36 cellular contexts compared by ENCODE assay signal in the genomic region with DNA sequence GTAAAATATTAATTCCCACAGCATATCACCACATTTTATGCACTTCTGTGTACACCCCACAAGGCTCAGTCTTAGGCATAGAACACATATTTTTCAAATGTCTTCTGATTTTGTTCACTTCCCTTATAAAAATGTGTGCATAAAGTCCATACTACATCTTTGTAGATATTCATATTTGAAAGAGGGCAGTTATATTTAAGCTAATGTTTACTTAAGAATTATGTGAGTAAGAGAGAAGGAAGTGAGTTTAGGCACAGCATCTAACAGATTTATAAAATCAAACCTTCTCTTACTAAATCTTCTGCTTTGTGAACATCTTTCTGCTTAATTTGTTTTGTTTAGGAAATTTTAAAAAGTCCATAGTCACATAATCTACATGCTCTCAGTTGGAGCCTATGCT.
"Had no signal": no experiment of that assay in that cellular context is flagged by ENCODE, and none has a peak within 500 bp of the region (broad histone marks: within the 10 kb centered on the region; RNA-seq: fewer than 3 reads in every experiment).

No MANE protein-coding gene starts in this region.

- H3K27me3 Mint-ChIP-seq: activated CD4-positive, alpha-beta memory T cell treated with anti-CD3 and anti-CD28 coated beads, Interleukin-2, amount 10 ng/mL, durations not matched to agents 7 days and 5 days; activated CD4-positive, alpha-beta T cell treated with anti-CD3 and anti-CD28 coated beads for 36 hours; activated CD4-positive, alpha-beta T cell treated with anti-CD3 and anti-CD28 coated beads, Interleukin-2, amount 10 ng/mL, durations not matched to agents 7 days and 5 days; activated CD8-positive, alpha-beta memory T cell treated with anti-CD3 and anti-CD28 coated beads, Interleukin-2, amount 10 ng/mL, durations not matched to agents 7 days and 5 days; activated naive CD4-positive, alpha-beta T cell treated with anti-CD3 and anti-CD28 coated beads, Interleukin-2, amount 10 ng/mL, durations not matched to agents 7 days and 5 days; activated naive CD4-positive, alpha-beta T cell treated with anti-CD3 and anti-CD28 coated beads, Interleukin-2, amount 50 U/mL, for 24 hours; activated naive CD8-positive, alpha-beta T cell; activated naive CD8-positive, alpha-beta T cell treated with anti-CD3 and anti-CD28 coated beads, Interleukin-2, amount 10 ng/mL, durations not matched to agents 7 days and 5 days; activated naive CD8-positive, alpha-beta T cell treated with anti-CD3 and anti-CD28 coated beads, Interleukin-2, amount 50 U/mL, for 24 hours; activated T-cell treated with anti-CD3 and anti-CD28 coated beads, Interleukin-2, amount 50 U/mL, for 24 hours; brain; central memory CD8-positive, alpha-beta T cell had no signal

- H3K27ac Mint-ChIP-seq: activated CD4-positive, alpha-beta memory T cell treated with anti-CD3 and anti-CD28 coated beads, Interleukin-2, amount 10 ng/mL, durations not matched to agents 7 days and 5 days; activated CD4-positive, alpha-beta T cell treated with anti-CD3 and anti-CD28 coated beads for 36 hours; activated CD4-positive, alpha-beta T cell treated with anti-CD3 and anti-CD28 coated beads, Interleukin-2, amount 10 ng/mL, durations not matched to agents 7 days and 5 days; activated CD8-positive, alpha-beta memory T cell treated with anti-CD3 and anti-CD28 coated beads, Interleukin-2, amount 10 ng/mL, durations not matched to agents 7 days and 5 days; activated CD8-positive, alpha-beta T cell treated with anti-CD3 and anti-CD28 coated beads, Interleukin-2, amount 10 ng/mL, durations not matched to agents 7 days and 5 days; activated naive CD4-positive, alpha-beta T cell treated with anti-CD3 and anti-CD28 coated beads, Interleukin-2, amount 10 ng/mL, durations not matched to agents 7 days and 5 days; activated naive CD4-positive, alpha-beta T cell treated with anti-CD3 and anti-CD28 coated beads, Interleukin-2, amount 50 U/mL, for 24 hours; activated naive CD8-positive, alpha-beta T cell; activated naive CD8-positive, alpha-beta T cell treated with anti-CD3 and anti-CD28 coated beads, Interleukin-2, amount 10 ng/mL, durations not matched to agents 7 days and 5 days; activated naive CD8-positive, alpha-beta T cell treated with anti-CD3 and anti-CD28 coated beads, Interleukin-2, amount 50 U/mL, for 24 hours; activated T-cell treated with anti-CD3 and anti-CD28 coated beads, Interleukin-2, amount 50 U/mL, for 24 hours; activated T-helper 2 cell treated with anti-CD3 and anti-CD28 coated beads, Interferon-gamma antibody, Interleukin-2, Interleukin-4, amounts not matched to agents 10 μg/mL and 5 μg/mL and 100 μg/mL, durations not matched to agents 14 hours and 24 hours and 36 hours; brain; T-helper 2 cell treated with Interferon-gamma antibody and Interleukin-4, amounts not matched to agents 5 μg/mL and 100 μg/mL, for 36 hours had no signal

- H3K4me1 ChIP-seq: ascending aorta, colonic mucosa had no signal

- H3K27ac ChIP-seq: ascending aorta, cardiac muscle cell, colonic mucosa, VCaP had no signal

- H3K4me3 ChIP-seq: ascending aorta, cardiac muscle cell, colonic mucosa had no signal

- H3K36me3 Mint-ChIP-seq: activated CD8-positive, alpha-beta memory T cell treated with anti-CD3 and anti-CD28 coated beads, Interleukin-2, amount 10 ng/mL, durations not matched to agents 7 days and 5 days; activated naive CD4-positive, alpha-beta T cell treated with anti-CD3 and anti-CD28 coated beads, Interleukin-2, amount 10 ng/mL, durations not matched to agents 7 days and 5 days; activated naive CD4-positive, alpha-beta T cell treated with anti-CD3 and anti-CD28 coated beads, Interleukin-2, amount 50 U/mL, for 24 hours; activated naive CD8-positive, alpha-beta T cell; activated naive CD8-positive, alpha-beta T cell treated with anti-CD3 and anti-CD28 coated beads, Interleukin-2, amount 10 ng/mL, durations not matched to agents 7 days and 5 days; brain had no signal

- DNase-seq: activated CD4-positive, alpha-beta memory T cell treated with anti-CD3 and anti-CD28 coated beads, Interleukin-2, amount 10 ng/mL, durations not matched to agents 7 days and 5 days; activated CD4-positive, alpha-beta T cell treated with anti-CD3 and anti-CD28 coated beads for 1 hour; activated CD4-positive, alpha-beta T cell treated with anti-CD3 and anti-CD28 coated beads for 36 hours; activated CD4-positive, alpha-beta T cell treated with anti-CD3 and anti-CD28 coated beads for 48 hours; activated CD4-positive, alpha-beta T cell treated with anti-CD3 and anti-CD28 coated beads, Interleukin-2, amount 10 ng/mL, durations not matched to agents 7 days and 5 days; activated CD4-positive, alpha-beta T cell treated with anti-CD3 and anti-CD28 coated beads, Interleukin-2, amount 50 U/mL, for 48 hours; activated CD4-positive, CD25-positive, alpha-beta regulatory T cell; activated CD8-positive, alpha-beta memory T cell treated with anti-CD3 and anti-CD28 coated beads for 24 hours; activated CD8-positive, alpha-beta memory T cell treated with anti-CD3 and anti-CD28 coated beads, Interleukin-2, amount 10 ng/mL, durations not matched to agents 7 days and 5 days; activated CD8-positive, alpha-beta memory T cell treated with anti-CD3 and anti-CD28 coated beads, Interleukin-2, amount 50 U/mL, for 48 hours; activated CD8-positive, alpha-beta T cell treated with anti-CD3 and anti-CD28 coated beads, Interleukin-2, amount 10 ng/mL, durations not matched to agents 7 days and 5 days; activated effector memory CD4-positive, alpha-beta T cell treated with Interleukin-2 at 50 U/mL for 16 hours; activated gamma-delta T cell; activated naive CD4-positive, alpha-beta T cell treated with anti-CD3 and anti-CD28 coated beads, Interleukin-2, amount 10 ng/mL, durations not matched to agents 7 days and 5 days; activated naive CD4-positive, alpha-beta T cell treated with Interleukin-2 at 50 U/mL for 16 hours; activated naive CD8-positive, alpha-beta T cell treated with anti-CD3 and anti-CD28 coated beads, Interleukin-2, amount 10 ng/mL, durations not matched to agents 7 days and 5 days; activated naive CD8-positive, alpha-beta T cell treated with anti-CD3 and anti-CD28 coated beads, Interleukin-2, amount 50 U/mL, for 24 hours; activated T-cell treated with anti-CD3 and anti-CD28 coated beads, Interleukin-2, amount 50 U/mL, for 24 hours; activated T-cell treated with anti-CD3 and anti-CD28 coated beads, Interleukin-2, amount 50 U/mL, for 48 hours; amygdala; anterior cingulate cortex; caudate nucleus; cerebellar nuclear complex; colonic mucosa; T-helper 2 cell; T-helper 9 cell had no signal

- H3K36me3 ChIP-seq: ascending aorta, cardiac muscle cell, colonic mucosa had no signal

- H3K9me3 ChIP-seq: ascending aorta, colonic mucosa had no signal

- H3K4me3 Mint-ChIP-seq: activated CD4-positive, alpha-beta memory T cell treated with anti-CD3 and anti-CD28 coated beads, Interleukin-2, amount 10 ng/mL, durations not matched to agents 7 days and 5 days; activated CD4-positive, alpha-beta T cell treated with anti-CD3 and anti-CD28 coated beads for 36 hours; activated CD4-positive, alpha-beta T cell treated with anti-CD3 and anti-CD28 coated beads, Interleukin-2, amount 10 ng/mL, durations not matched to agents 7 days and 5 days; activated CD8-positive, alpha-beta memory T cell treated with anti-CD3 and anti-CD28 coated beads, Interleukin-2, amount 10 ng/mL, durations not matched to agents 7 days and 5 days; activated CD8-positive, alpha-beta T cell treated with anti-CD3 and anti-CD28 coated beads, Interleukin-2, amount 10 ng/mL, durations not matched to agents 7 days and 5 days; activated naive CD4-positive, alpha-beta T cell treated with anti-CD3 and anti-CD28 coated beads, Interleukin-2, amount 10 ng/mL, durations not matched to agents 7 days and 5 days; activated naive CD4-positive, alpha-beta T cell treated with anti-CD3 and anti-CD28 coated beads, Interleukin-2, amount 50 U/mL, for 24 hours; activated naive CD8-positive, alpha-beta T cell; activated naive CD8-positive, alpha-beta T cell treated with anti-CD3 and anti-CD28 coated beads, Interleukin-2, amount 10 ng/mL, durations not matched to agents 7 days and 5 days; activated naive CD8-positive, alpha-beta T cell treated with anti-CD3 and anti-CD28 coated beads, Interleukin-2, amount 50 U/mL, for 24 hours; activated T-cell treated with anti-CD3 and anti-CD28 coated beads, Interleukin-2, amount 50 U/mL, for 24 hours; brain; central memory CD8-positive, alpha-beta T cell; T-helper 2 cell treated with Interferon-gamma antibody and Interleukin-4, amounts not matched to agents 5 μg/mL and 100 μg/mL, for 36 hours had no signal

- ATAC-seq: activated CD4-positive, alpha-beta T cell treated with anti-CD3 and anti-CD28 coated beads for 36 hours; activated CD4-positive, CD25-positive, alpha-beta regulatory T cell treated with anti-CD3 and anti-CD28 coated beads, Interleukin-2, amount 50 U/mL, for 24 hours; activated CD8-positive, alpha-beta memory T cell treated with anti-CD3 and anti-CD28 coated beads, Interleukin-2, amount 10 ng/mL, durations not matched to agents 7 days and 5 days; activated CD8-positive, alpha-beta T cell treated with anti-CD3 and anti-CD28 coated beads, Interleukin-2, amount 10 ng/mL, durations not matched to agents 7 days and 5 days; activated naive CD8-positive, alpha-beta T cell treated with anti-CD3 and anti-CD28 coated beads, Interleukin-2, amount 50 U/mL, for 24 hours had no signal

- H3K27me3 ChIP-seq: ascending aorta, cardiac muscle cell, colonic mucosa had no signal

- H3K4me1 Mint-ChIP-seq: activated CD4-positive, alpha-beta memory T cell treated with anti-CD3 and anti-CD28 coated beads, Interleukin-2, amount 10 ng/mL, durations not matched to agents 7 days and 5 days; activated CD4-positive, alpha-beta T cell treated with anti-CD3 and anti-CD28 coated beads for 36 hours; activated CD4-positive, alpha-beta T cell treated with anti-CD3 and anti-CD28 coated beads, Interleukin-2, amount 10 ng/mL, durations not matched to agents 7 days and 5 days; activated CD8-positive, alpha-beta memory T cell treated with anti-CD3 and anti-CD28 coated beads, Interleukin-2, amount 10 ng/mL, durations not matched to agents 7 days and 5 days; activated naive CD4-positive, alpha-beta T cell treated with anti-CD3 and anti-CD28 coated beads, Interleukin-2, amount 10 ng/mL, durations not matched to agents 7 days and 5 days; activated naive CD4-positive, alpha-beta T cell treated with anti-CD3 and anti-CD28 coated beads, Interleukin-2, amount 50 U/mL, for 24 hours; activated naive CD8-positive, alpha-beta T cell treated with anti-CD3 and anti-CD28 coated beads, Interleukin-2, amount 10 ng/mL, durations not matched to agents 7 days and 5 days; activated naive CD8-positive, alpha-beta T cell treated with anti-CD3 and anti-CD28 coated beads, Interleukin-2, amount 50 U/mL, for 24 hours; central memory CD8-positive, alpha-beta T cell had no signal
